Comparison of ENCODE assay signal across 1 cellular context in the genomic region with DNA sequence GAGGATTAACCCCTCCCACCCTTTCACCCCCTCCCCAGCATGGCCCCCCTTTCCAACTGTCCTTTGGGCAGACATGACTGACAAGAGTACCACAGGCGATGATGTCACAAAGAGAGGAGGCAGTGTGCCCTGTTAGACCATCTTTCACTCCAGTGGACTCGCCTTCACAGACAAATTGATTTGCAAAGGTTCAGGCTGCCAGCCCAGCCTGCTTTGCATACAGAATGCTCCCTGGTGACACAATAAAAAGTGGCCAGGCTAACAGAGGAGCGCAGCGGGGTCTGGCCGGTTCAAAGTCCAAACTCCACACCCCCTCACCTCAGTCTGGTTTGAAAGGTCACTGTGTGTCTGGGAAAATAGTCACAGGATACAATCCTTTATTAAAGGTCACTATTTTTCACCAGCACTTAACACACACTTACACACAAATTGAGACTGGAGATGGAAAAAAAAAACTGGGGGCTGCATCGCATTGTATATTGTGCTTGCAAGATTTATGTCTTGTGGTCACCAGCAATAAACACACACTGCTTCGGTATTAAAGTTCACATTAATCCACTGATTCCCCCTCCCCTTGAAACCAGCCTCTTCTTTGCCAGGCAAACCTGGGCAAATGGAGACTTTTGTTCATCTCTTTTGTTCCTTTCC.
TF ChIP-seq lines count a peak whose summit lies in the region.

No MANE protein-coding gene starts in this region.

TF ChIP-seq in liver, 16 proteins besides CTCF, POLR2A, EP300 and RAD21:
- TF ChIP-seq GABPA (IDR thresholded peaks at IDR 0.05 in 1 of 2, conservative IDR thresholded peaks at IDR 0.05 in 1 of 2) (no peak), HNF4G (IDR thresholded peaks at IDR 0.05) (peak; percentile 99), NR2F2 (IDR thresholded peaks at IDR 0.05) (peak; percentile 75), EGR1 (IDR thresholded peaks at IDR 0.05; ENCODE audit: low read depth in 2 of 2) (peak; percentile 90 to 92), FOXA2 (IDR thresholded peaks at IDR 0.05) (no peak), JUND (IDR thresholded peaks at IDR 0.05) (peak; percentile 79 to 82), MAX (IDR thresholded peaks at IDR 0.05) (peak; percentile 68), REST (IDR thresholded peaks at IDR 0.05) (peak; percentile 50), TAF1 (conservative IDR thresholded peaks at IDR 0.05) (no peak), RXRA (IDR thresholded peaks at IDR 0.05) (peak; percentile 94 to 95), FOXA1 (IDR thresholded peaks at IDR 0.05) (peak; percentile 46), YY1 (IDR thresholded peaks at IDR 0.05) (peak; percentile 71), SP1 (IDR thresholded peaks at IDR 0.05) (peak; percentile 99), HNF4A (conservative IDR thresholded peaks at IDR 0.05) (peak; percentile 99), ZBTB33 (IDR thresholded peaks at IDR 0.05) (peak; percentile 57)
- TF ChIP-seq, protein P1, sequence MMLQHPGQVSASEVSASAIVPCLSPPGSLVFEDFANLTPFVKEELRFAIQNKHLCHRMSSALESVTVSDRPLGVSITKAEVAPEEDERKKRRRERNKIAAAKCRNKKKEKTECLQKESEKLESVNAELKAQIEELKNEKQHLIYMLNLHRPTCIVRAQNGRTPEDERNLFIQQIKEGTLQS (IDR thresholded peaks at IDR 0.05) = peak; percentile 80
